In the genomic region with DNA sequence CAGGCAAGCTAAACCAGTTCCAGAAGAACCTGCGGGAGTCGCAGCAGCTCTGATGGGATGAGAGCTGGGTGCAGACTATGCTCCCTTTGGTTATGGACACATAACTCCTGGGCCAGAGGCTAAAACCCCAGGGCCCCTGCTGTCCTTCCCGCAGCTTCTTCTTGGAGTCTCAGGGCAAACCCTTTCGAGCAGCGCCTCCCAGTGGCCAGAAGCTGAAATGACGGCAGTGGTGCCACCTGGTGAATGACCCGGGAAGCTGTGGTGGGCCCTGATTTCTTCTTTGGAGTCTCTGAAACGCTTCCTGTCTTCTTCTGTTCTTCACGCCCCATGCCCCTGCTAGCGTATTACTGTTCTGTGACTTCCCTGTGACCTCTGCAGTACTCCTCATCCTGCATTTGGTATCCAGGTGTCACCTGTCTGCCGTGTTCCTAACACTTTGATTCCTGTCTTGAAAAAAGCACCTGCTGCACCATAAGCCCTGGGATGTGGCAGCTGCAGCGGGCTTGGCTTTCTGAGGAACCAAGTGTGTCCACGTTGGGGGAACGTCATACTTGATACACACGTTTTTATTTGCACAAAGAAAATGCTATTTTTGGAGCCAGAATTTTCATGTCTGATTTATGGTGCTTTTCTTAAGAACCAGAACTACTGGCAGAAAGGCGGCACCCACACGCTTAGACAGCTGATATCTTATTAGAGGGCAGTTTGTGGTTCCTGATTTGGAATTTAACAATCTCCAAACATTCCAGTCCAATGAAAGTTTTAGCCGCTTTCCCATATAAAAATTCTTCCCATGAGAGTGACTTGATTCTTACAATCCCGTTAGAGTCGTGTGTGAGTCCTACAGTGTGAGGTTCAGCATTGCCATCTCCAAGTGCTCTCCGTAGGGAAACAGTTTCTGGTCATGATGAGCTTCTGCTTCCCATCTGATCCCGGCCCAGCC, we compare ENCODE assay signal across 9 cellular contexts. TPM values are rescaled to one million over a fixed set of nuclear protein-coding genes. Genes with fewer than 3 reads are reported as not detected.
DNase-seq lines count a peak whose midpoint lies in the region; ATAC-seq and TF ChIP-seq lines count a peak whose summit lies in the region.
"Not testable (repeated sequence)": the region's sequence is repeated elsewhere in the genome, so short reads cannot be mapped to it uniquely, and the experiment has no call there.
"Had no signal": no experiment of that assay in that cellular context is flagged by ENCODE, and none has a peak within 500 bp of the region (broad histone marks: within the 10 kb centered on the region; RNA-seq: fewer than 3 reads in every experiment).

No MANE protein-coding gene starts in this region.

- not testable (repeated sequence) for H3K4me3 ChIP-seq in BLaER1; OCI-LY7 (ENCODE audit: low read depth, low read length, poor library complexity, severe bottlenecking); astrocyte of the spinal cord (ENCODE audit: low read depth, low read length); osteoblast (ENCODE audit: insufficient read depth, low read length)

- not testable (repeated sequence) for H3K27ac ChIP-seq in BLaER1; OCI-LY7 (ENCODE audit: low read depth, low read length, poor library complexity, severe bottlenecking)
- peak overlapping the region; percentile 84 for H3K27ac ChIP-seq in osteoblast (ENCODE audit: low read depth, low read length)

- H3K27me3 Mint-ChIP-seq in HFFc6 (ENCODE audit: insufficient read depth); activated CD4-positive, alpha-beta memory T cell treated with anti-CD3 and anti-CD28 coated beads for 36 hours: not testable (repeated sequence)

- peak overlapping the region; percentile 76 for H3K4me3 Mint-ChIP-seq in HFFc6
- H3K4me3 Mint-ChIP-seq in activated CD4-positive, alpha-beta memory T cell treated with anti-CD3 and anti-CD28 coated beads for 36 hours: not testable (repeated sequence)

- POLR2A ChIA-PET in OCI-LY7 (lab: Charles Lee); activated CD4-positive, alpha-beta memory T cell treated with anti-CD3 and anti-CD28 coated beads for 36 hours (lab: Charles Lee): not testable (repeated sequence)

- peak overlapping the region; percentile 43 for H3K4me2 ChIP-seq in BLaER1
- H3K4me2 ChIP-seq in OCI-LY7 (ENCODE audit: low read length): not testable (repeated sequence)
- peak overlapping the region; percentile 65 for H3K4me2 ChIP-seq in osteoblast (ENCODE audit: insufficient read depth, low read length)

- ATAC-seq in Right ventricle myocardium superior (ENCODE audit: poor library complexity): not testable (repeated sequence)

- not testable (repeated sequence) for H3K9ac ChIP-seq in BLaER1

- DNase-seq in HFFc6 (peak; percentile 94), OCI-LY7 (ENCODE audit: low spot score) (peak; percentile 63), astrocyte of the spinal cord (ENCODE audit: low read depth, low spot score) (peak; percentile 4), Right ventricle myocardium superior (peak; percentile 64), osteoblast (ENCODE audit: insufficient read length, low spot score, missing footprints) (peak; percentile 86)
- peak; percentile 89 for DNase-seq in activated CD4-positive, alpha-beta memory T cell treated with anti-CD3 and anti-CD28 coated beads for 36 hours
- peak; percentile 49 to 57 for DNase-seq in stimulated activated CD8-positive, alpha-beta memory T cell treated with anti-CD3 and anti-CD28 coated beads, Interleukin-15, amount 100 ng/mL, for 48 hours (ENCODE audit: low read depth in 2 of 2)

- intact Hi-C loops in OCI-LY7 (cut with micrococcal nuclease; ENCODE audit: unreplicated experiment); activated CD4-positive, alpha-beta memory T cell treated with anti-CD3 and anti-CD28 coated beads for 36 hours (cut with micrococcal nuclease); Right ventricle myocardium superior (cut with DNase I): not testable (repeated sequence)

- CTCF ChIA-PET in OCI-LY7 (lab: Charles Lee; ENCODE audit: unreplicated experiment): interaction anchor here (0.6 kb wide), 1 partner anchor 12 kb away, joined by 5 read pairs; no protein-coding TSS in a partner anchor
- CTCF ChIA-PET in activated CD4-positive, alpha-beta memory T cell treated with anti-CD3 and anti-CD28 coated beads for 36 hours (lab: Charles Lee): interaction anchor here (0.6 to 4.6 kb wide), 17 partner anchors 12 to 187 kb away, joined by 3 to 72 read pairs (median 4); a partner anchor contains a TSS

- in situ Hi-C loops in astrocyte of the spinal cord (cut with HindIII; ENCODE audit: low sequenced_read_pairs): not testable (repeated sequence)

- BruUV-seq in OCI-LY7 (replicated peaks; lab: Mats Ljungman, UMichigan): not testable (repeated sequence)

- H3K36me3 ChIP-seq in BLaER1; OCI-LY7 (ENCODE audit: insufficient read depth, low read length); osteoblast (ENCODE audit: insufficient read depth, low read length): not testable (repeated sequence)

- peaks cover 16% of the 10 kb centered on the region; the same call in 1 of the 2 replicates for H4K20me1 ChIP-seq in BLaER1
- not testable (repeated sequence) for H4K20me1 ChIP-seq in OCI-LY7 (ENCODE audit: insufficient read depth, low read length); osteoblast (ENCODE audit: insufficient read depth, low read length)

- not testable (repeated sequence) for H3K36me3 Mint-ChIP-seq in HFFc6 (ENCODE audit: low read depth); activated CD4-positive, alpha-beta memory T cell treated with anti-CD3 and anti-CD28 coated beads for 36 hours

- H3K4me1 Mint-ChIP-seq in HFFc6 (ENCODE audit: low read depth): peaks cover 45% of the 10 kb centered on the region
- H3K4me1 Mint-ChIP-seq in activated CD4-positive, alpha-beta memory T cell treated with anti-CD3 and anti-CD28 coated beads for 36 hours (ENCODE audit: low read depth): not testable (repeated sequence)

- H3K9me2 ChIP-seq in OCI-LY7 (ENCODE audit: insufficient read depth, low read length): not testable (repeated sequence)

- H3K9me3 ChIP-seq in BLaER1; OCI-LY7 (ENCODE audit: low read length); osteoblast (ENCODE audit: low read depth, low read length): not testable (repeated sequence)

- TF ChIP-seq CTCF in HFFc6 (IDR thresholded peaks at IDR 0.05) (peak; percentile 93), OCI-LY7 (conservative IDR thresholded peaks at IDR 0.05; ENCODE audit: low read length) (peak; percentile 81), astrocyte of the spinal cord (IDR thresholded peaks at IDR 0.05; ENCODE audit: low read depth, low read length) (peak; percentile 64), osteoblast (IDR thresholded peaks at IDR 0.05; ENCODE audit: extremely low read depth, low read depth, low read length) (peak; percentile 60)

- H3K27me3 ChIP-seq in BLaER1; osteoblast (ENCODE audit: insufficient read depth, low read length): not testable (repeated sequence)

- H3K4me1 ChIP-seq in BLaER1: peaks cover 23% of the 10 kb centered on the region
- H3K4me1 ChIP-seq in OCI-LY7 (ENCODE audit: insufficient read depth, low read length, poor library complexity, severe bottlenecking): not testable (repeated sequence)
- peaks cover 16% of the 10 kb centered on the region for H3K4me1 ChIP-seq in osteoblast (ENCODE audit: insufficient read depth, low read length)

- peak overlapping the region; percentile 96 for H3K27ac Mint-ChIP-seq in HFFc6
- H3K27ac Mint-ChIP-seq in activated CD4-positive, alpha-beta memory T cell treated with anti-CD3 and anti-CD28 coated beads for 36 hours: not testable (repeated sequence)

- H2AFZ ChIP-seq in OCI-LY7 (ENCODE audit: low read length); osteoblast (ENCODE audit: low read length): not testable (repeated sequence)

- H3K9me3 Mint-ChIP-seq in HFFc6; activated CD4-positive, alpha-beta memory T cell treated with anti-CD3 and anti-CD28 coated beads for 36 hours: not testable (repeated sequence)

- not testable (repeated sequence) for H3K79me2 ChIP-seq in OCI-LY7 (ENCODE audit: insufficient read depth, low read depth, low read length); osteoblast (ENCODE audit: insufficient read depth, low read length)

RNA-seq across cellular contexts. Expression of a gene that starts 4.5 kb away (rescaled TPM):
- total RNA-seq in HFFc6 (2021; fragmentation: NEBNext Ultra II Directional; extraction: Animal tissue kit (Norgen Biotek cat#: 25700)): under 1 TPM in 4 of 6 experiments, not detected in 2; 0.25 to 0.66 (median 0.31) TPM
- total RNA-seq in OCI-LY7 (2014; rRNA removed; shearing (Covaris generic)): not detected in 2 replicates
- not detected in 2 replicates for total RNA-seq in OCI-LY7 (2022)
- total RNA-seq in activated CD4-positive, alpha-beta memory T cell treated with anti-CD3 and anti-CD28 coated beads for 36 hours: under 1 TPM; 0.41 to 0.43 TPM
- total RNA-seq in Right ventricle myocardium superior: not detected
- not detected in 2 replicates for total RNA-seq in osteoblast
- total RNA-seq: suprapubic skin had no signal

Comparison
In these comparisons a context has a peak if more than half of its experiments do, and no peak if none do; other contexts are left out.
1. DNase-seq: peak in every context shown above with its lines; median percentile 94 in HFFc6; 89 in activated CD4-positive, alpha-beta memory T cell treated with anti-CD3 and anti-CD28 coated beads for 36 hours; 86 in osteoblast; 64 in Right ventricle myocardium superior; 63 in OCI-LY7; 53 in stimulated activated CD8-positive, alpha-beta memory T cell treated with anti-CD3 and anti-CD28 coated beads, Interleukin-15, amount 100 ng/mL, for 48 hours; 4 in astrocyte of the spinal cord.